18 cellular contexts compared by ENCODE assay signal in the genomic region with DNA sequence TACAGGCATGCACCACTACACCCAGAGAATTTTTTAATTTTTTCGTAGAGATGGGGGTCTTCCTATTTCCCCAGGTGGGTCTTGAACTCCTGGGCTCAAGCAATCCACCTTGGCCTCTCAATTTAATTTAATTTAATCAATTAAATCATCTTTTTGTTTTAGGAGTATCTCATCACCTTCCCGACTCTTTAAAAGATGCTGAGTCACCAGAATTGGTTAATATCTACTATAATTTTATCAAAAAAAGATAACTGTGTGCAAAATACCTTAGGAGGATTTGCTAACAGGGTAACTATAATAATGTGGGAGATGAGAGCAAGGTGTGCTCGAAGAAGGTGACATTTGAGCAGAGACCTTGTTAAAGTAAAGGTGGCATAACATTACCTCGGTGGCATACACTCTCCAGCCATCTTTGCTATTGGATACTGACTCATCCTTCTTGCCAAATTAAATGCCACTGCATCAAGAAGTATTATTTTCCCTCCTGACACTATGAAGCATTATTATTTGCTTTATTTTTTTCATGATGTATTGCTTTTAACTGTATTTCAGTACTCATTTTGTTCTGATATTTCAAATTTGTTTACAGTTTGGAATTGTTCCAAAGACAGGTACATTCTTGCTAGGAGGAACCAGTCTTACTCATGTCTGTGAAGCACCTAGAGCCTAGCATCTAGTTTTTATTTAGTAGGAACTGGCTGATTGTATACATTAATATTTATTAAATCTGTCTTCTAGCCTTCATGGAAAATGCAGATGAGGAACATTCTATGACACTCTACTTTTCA.
DNase-seq lines count a peak whose midpoint lies in the region; ATAC-seq and TF ChIP-seq lines count a peak whose summit lies in the region.
"Had no signal": no experiment of that assay in that cellular context is flagged by ENCODE, and none has a peak within 500 bp of the region (broad histone marks: within the 10 kb centered on the region; RNA-seq: fewer than 3 reads in every experiment).

No MANE protein-coding gene starts in this region.

- H3K27me3 ChIP-seq in CD8-positive, alpha-beta T cell (ENCODE audit: insufficient read depth, low read length): no peaks in the 10 kb centered on the region
- H3K27me3 ChIP-seq in RWPE2 (ENCODE audit: insufficient read depth, poor library complexity, severe bottlenecking): no peaks in the 10 kb centered on the region
- H3K27me3 ChIP-seq in osteoblast (ENCODE audit: insufficient read depth, low read length): no peaks in the 10 kb centered on the region
- H3K27me3 ChIP-seq in adrenal gland: no peaks in the 10 kb centered on the region
- H3K27me3 ChIP-seq: SJSA1 had no signal

- 84 to 91% (median 88%) methylated on average over 4 of the region's 4 CpGs for WGBS in adrenal gland, 4 donors

- peaks cover 22% of the 10 kb centered on the region for H3K4me1 Mint-ChIP-seq in CD8-positive, alpha-beta T cell (ENCODE audit: low read depth)

- CTCF ChIA-PET in CD8-positive, alpha-beta T cell (lab: Charles Lee): no interaction called here

- POLR2A ChIA-PET in CD8-positive, alpha-beta T cell (lab: Charles Lee): no interaction called here

- no peaks in the 10 kb centered on the region for H3K79me2 ChIP-seq in osteoblast (ENCODE audit: insufficient read depth, low read length)

- no peak overlapping the region for H3K4me3 ChIP-seq in CD8-positive, alpha-beta T cell (ENCODE audit: low read depth, low read length)
- no peak overlapping the region for H3K4me3 ChIP-seq in RWPE2 (ENCODE audit: severe bottlenecking)
- H3K4me3 ChIP-seq in epithelial cell of esophagus (ENCODE audit: low read length): no peak overlapping the region
- no peak overlapping the region for H3K4me3 ChIP-seq in osteoblast (ENCODE audit: insufficient read depth, low read length)
- no peak overlapping the region for H3K4me3 ChIP-seq in adrenal gland
- H3K4me3 ChIP-seq: GM23248, SJSA1 had no signal

- no peak overlapping the region for H3K4me3 Mint-ChIP-seq in CD8-positive, alpha-beta T cell

- H3K27ac Mint-ChIP-seq in CD8-positive, alpha-beta T cell: peak overlapping the region; percentile 69

- no peak for TF ChIP-seq CTCF in CD8-positive, alpha-beta T cell (IDR thresholded peaks at IDR 0.05)
- no peak for TF ChIP-seq CTCF in RWPE2 (IDR thresholded peaks at IDR 0.05; ENCODE audit: poor library complexity, severe bottlenecking)
- no peak for TF ChIP-seq CTCF in epithelial cell of esophagus (IDR thresholded peaks at IDR 0.05; ENCODE audit: insufficient read depth, low read depth, low read length, missing control alignments)
- TF ChIP-seq CTCF in osteoblast (IDR thresholded peaks at IDR 0.05; ENCODE audit: extremely low read depth, low read depth, low read length): no peak
- no peak for TF ChIP-seq CTCF in adrenal gland (IDR thresholded peaks at IDR 0.05)

- no peak overlapping the region for H3K27ac ChIP-seq in CD8-positive, alpha-beta T cell (ENCODE audit: low read depth, low read length)
- no peak overlapping the region for H3K27ac ChIP-seq in RWPE2 (ENCODE audit: poor library complexity, severe bottlenecking)
- no peak overlapping the region for H3K27ac ChIP-seq in osteoblast (ENCODE audit: low read depth, low read length)
- no peak overlapping the region for H3K27ac ChIP-seq in adrenal gland
- H3K27ac ChIP-seq: GM23248, KMS-11, RWPE1, SJSA1 had no signal

- TF ChIP-seq POLR2A in adrenal gland (IDR thresholded peaks at IDR 0.05): no peak

- H3K9me3 Mint-ChIP-seq in CD8-positive, alpha-beta T cell: no peaks in the 10 kb centered on the region

- H2AFZ ChIP-seq in osteoblast (ENCODE audit: low read length): no peak overlapping the region
- H2AFZ ChIP-seq: GM23248 had no signal

- no peaks in the 10 kb centered on the region for H3K27me3 Mint-ChIP-seq in CD8-positive, alpha-beta T cell (ENCODE audit: low read depth)

- DNase-seq in CD8-positive, alpha-beta T cell: no peak
- no peak for DNase-seq in RWPE2 (ENCODE audit: low spot score)
- DNase-seq in epithelial cell of esophagus (ENCODE audit: low read depth): peak; percentile 54
- DNase-seq in osteoblast (ENCODE audit: insufficient read length, low spot score, missing footprints): peak; percentile 17
- no peak for DNase-seq in NCI-H2171 treated with DMSO at 0.1 percent for 48 hours (lab: John Stamatoyannopoulos, UW)
- DNase-seq in inferior parietal cortex (ENCODE audit: extremely low spot score): no peak
- no peak for DNase-seq in adrenal gland
- DNase-seq: DND-41, GM23248, NCI-H1048, NCI-H1436 treated with DMSO at 0.1 percent for 48 hours, NCI-H2029 treated with DMSO at 0.1 percent for 48 hours, NCI-H510A, NCI-H774 had no signal

- ATAC-seq in CD8-positive, alpha-beta T cell: no peak
- ATAC-seq in RWPE2 (ENCODE audit: low read depth): peak; percentile 51
- ATAC-seq: HCT116 had no signal

- H3K4me2 ChIP-seq in osteoblast (ENCODE audit: insufficient read depth, low read length): no peak overlapping the region
- H3K4me2 ChIP-seq: KMS-11 had no signal

- intact Hi-C loops in CD8-positive, alpha-beta T cell (cut with DNase I, micrococcal nuclease): loop anchor here (2.0 to 5.0 kb wide), 2 partner anchors 53 to 397 kb away; no protein-coding TSS in a partner anchor
- intact Hi-C loops in adrenal gland (cut with DNase I): no loop called here

- H3K4me1 ChIP-seq in CD8-positive, alpha-beta T cell (ENCODE audit: insufficient read depth, low read length): peaks cover 12% of the 10 kb centered on the region
- H3K4me1 ChIP-seq in RWPE2 (ENCODE audit: insufficient read depth, poor library complexity, severe bottlenecking) (peaks cover 7% of the 10 kb centered on the region), osteoblast (ENCODE audit: insufficient read depth, low read length) (no peaks in the 10 kb centered on the region), adrenal gland (replicated peaks in 1 of 2) (peaks cover 0 to 7% of the 10 kb centered on the region in 2 donors)
- H3K4me1 ChIP-seq: SJSA1 had no signal

- H3K9me3 ChIP-seq in CD8-positive, alpha-beta T cell (ENCODE audit: low read length): no peaks in the 10 kb centered on the region
- H3K9me3 ChIP-seq in RWPE2 (ENCODE audit: severe bottlenecking): no peaks in the 10 kb centered on the region
- H3K9me3 ChIP-seq in osteoblast (ENCODE audit: low read depth, low read length): no peaks in the 10 kb centered on the region
- H3K9me3 ChIP-seq in adrenal gland (replicated peaks in 1 of 3): no peaks in the 10 kb centered on the region
- H3K9me3 ChIP-seq: SJSA1 had no signal

- peaks cover 6% of the 10 kb centered on the region for H3K36me3 ChIP-seq in CD8-positive, alpha-beta T cell (ENCODE audit: insufficient read depth, low read length)
- H3K36me3 ChIP-seq in RWPE2 (ENCODE audit: low read depth): peaks cover 8% of the 10 kb centered on the region
- peaks cover 15% of the 10 kb centered on the region for H3K36me3 ChIP-seq in osteoblast (ENCODE audit: insufficient read depth, low read length)
- H3K36me3 ChIP-seq in adrenal gland (replicated peaks in 1 of 2): peaks cover 0 to 5% of the 10 kb centered on the region in 2 donors

- no peaks in the 10 kb centered on the region for H4K20me1 ChIP-seq in osteoblast (ENCODE audit: insufficient read depth, low read length)

- H3K36me3 Mint-ChIP-seq in CD8-positive, alpha-beta T cell: peaks cover 25% of the 10 kb centered on the region

Comparison
In these comparisons a context has a peak if more than half of its experiments do, and no peak if none do; other contexts are left out.
1. DNase-seq: peak in epithelial cell of esophagus (single experiment) and osteoblast (single experiment); none in CD8-positive, alpha-beta T cell (0 of 7), RWPE2 (single experiment), NCI-H2171 treated with DMSO at 0.1 percent for 48 hours (single experiment), inferior parietal cortex (single experiment) and adrenal gland (0 of 7).
2. intact Hi-C loops: an anchor here in CD8-positive, alpha-beta T cell (2.0 to 5.0 kb wide); none called in adrenal gland.